Comparison of ENCODE assay signal across 20 cellular contexts in the genomic region with DNA sequence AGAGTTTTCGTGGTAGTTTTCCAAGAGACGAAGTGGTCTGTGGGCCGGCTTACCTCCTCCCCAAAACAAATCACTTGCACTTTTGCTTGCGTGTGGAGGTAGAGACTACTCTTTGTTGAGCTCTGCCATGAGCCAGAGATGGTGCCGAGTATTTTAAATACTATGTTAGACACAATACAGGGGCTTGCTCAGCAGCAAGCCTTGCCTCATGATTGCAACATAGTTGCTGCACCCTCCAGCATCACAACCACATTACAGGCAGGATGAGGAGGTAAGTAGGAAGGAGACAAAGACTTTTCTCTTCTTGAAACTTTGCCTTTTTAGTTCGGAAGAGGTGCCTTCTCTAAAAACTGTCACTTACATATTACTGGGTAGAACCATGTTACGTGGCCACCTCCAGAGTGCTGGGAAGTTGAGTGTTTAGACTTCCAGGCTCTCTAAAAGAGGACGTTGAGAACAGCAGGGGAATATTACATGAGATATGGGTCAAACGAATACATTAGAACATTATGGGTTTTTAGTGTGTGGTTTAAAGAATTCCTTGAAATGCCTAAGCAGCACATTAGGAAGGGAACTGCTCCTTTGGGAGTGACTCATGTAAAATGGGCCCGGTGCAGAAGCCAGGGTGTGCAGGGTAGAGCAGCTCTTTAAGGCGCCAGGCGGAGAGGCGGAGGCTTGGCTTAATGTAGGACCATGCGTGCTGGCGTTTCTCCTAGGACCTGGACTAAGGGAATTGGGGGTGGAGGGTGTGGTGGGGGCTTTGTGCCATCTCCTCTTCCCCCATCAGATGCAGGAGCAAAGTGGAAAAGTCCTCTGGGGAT.
DNase-seq lines count a peak whose midpoint lies in the region; ATAC-seq and TF ChIP-seq lines count a peak whose summit lies in the region.
"Had no signal": no experiment of that assay in that cellular context is flagged by ENCODE, and none has a peak within 500 bp of the region (broad histone marks: within the 10 kb centered on the region; RNA-seq: fewer than 3 reads in every experiment).

No MANE protein-coding gene starts in this region.

- H3K4me1 ChIP-seq in body of pancreas: peaks cover 22% of the 10 kb centered on the region
- peaks cover 16% of the 10 kb centered on the region for H3K4me1 ChIP-seq in left ventricle myocardium inferior
- H3K4me1 ChIP-seq: psoas muscle had no signal

- WGBS in body of pancreas, 2 donors: 86% methylated on average over 15 of the region's 15 CpGs

- H3K4me3 ChIP-seq in body of pancreas: no peak overlapping the region
- H3K4me3 ChIP-seq in left ventricle myocardium inferior: no peak overlapping the region
- no peak overlapping the region for H3K4me3 ChIP-seq in skeletal muscle cell (ENCODE audit: low read depth, low read length)
- H3K4me3 ChIP-seq: psoas muscle had no signal

- H3K27ac ChIP-seq in body of pancreas (peak overlapping the region in 3 of 4 donors; percentile 22 to 46 (median 45)), left ventricle myocardium inferior (replicated peaks) (peak overlapping the region; percentile 28)
- H3K27ac ChIP-seq: psoas muscle had no signal

- H3K36me3 ChIP-seq in body of pancreas (replicated peaks in 1 of 2; ENCODE audit: insufficient read depth in 1 of 2, low read depth in 2 of 2): no peaks in the 10 kb centered on the region
- H3K36me3 ChIP-seq in left ventricle myocardium inferior: no peaks in the 10 kb centered on the region

- TF ChIP-seq CTCF in body of pancreas (IDR thresholded peaks at IDR 0.05): no peak
- no peak for TF ChIP-seq CTCF in left ventricle myocardium inferior (IDR thresholded peaks at IDR 0.05; ENCODE audit: borderline replicate concordance)

- TF ChIP-seq POLR2A in body of pancreas (IDR thresholded peaks at IDR 0.05): no peak

- peak; percentile 57 for DNase-seq in GM03348 (ENCODE audit: low spot score)
- DNase-seq in body of pancreas: no peak
- no peak for DNase-seq in left ventricle myocardium inferior
- peak; percentile 13 for DNase-seq in skeletal muscle cell (ENCODE audit: low read depth)
- DNase-seq in activated CD4-positive, alpha-beta T cell treated with anti-CD3 and anti-CD28 coated beads for 4 hours: no peak
- no peak for DNase-seq in HCEC 1CT
- DNase-seq in NCI-H446 (lab: John Stamatoyannopoulos, UW): no peak
- DNase-seq: activated B cell treated with CpG ODN at 0.5 μM for 24 hours; activated CD8-positive, alpha-beta T cell treated with anti-CD3 and anti-CD28 coated beads, Interleukin-2, amount 10 ng/mL, durations not matched to agents 7 days and 5 days; activated T-cell treated with anti-CD3 and anti-CD28 coated beads, Interleukin-2, amount 50 U/mL, for 72 hours; CD8-positive, alpha-beta T cell; immature natural killer cell; natural killer cell; NCI-H1092 treated with DMSO at 0.1 percent for 48 hours; NCI-H526 treated with DMSO at 0.1 percent for 48 hours; PC-3; psoas muscle; stimulated activated naive CD4-positive, alpha-beta T cell treated with Interleukin-2 at 50 U/mL for 16 hours had no signal

- H3K27me3 ChIP-seq in body of pancreas (no peaks in the 10 kb centered on the region), left ventricle myocardium inferior (ENCODE audit: low read depth) (no peaks in the 10 kb centered on the region)

- peak; percentile 62 for ATAC-seq in body of pancreas
- ATAC-seq in HG02938 (IDR thresholded peaks at IDR 0.05; ENCODE audit: unreplicated experiment): no peak
- ATAC-seq: activated CD8-positive, alpha-beta T cell treated with anti-CD3 and anti-CD28 coated beads, Interleukin-2, amount 10 ng/mL, durations not matched to agents 7 days and 5 days; activated T-cell treated with anti-CD3 and anti-CD28 coated beads, Interleukin-2, amount 50 U/mL, for 72 hours; CD8-positive, alpha-beta T cell; HCT116; natural killer cell; PC-3; psoas muscle had no signal

- intact Hi-C loops in body of pancreas (cut with DNase I): no loop called here
- intact Hi-C loops in left ventricle myocardium inferior (cut with micrococcal nuclease): no loop called here

- H3K9me3 ChIP-seq in body of pancreas (no peaks in the 10 kb centered on the region), left ventricle myocardium inferior (replicated peaks) (no peaks in the 10 kb centered on the region)
- H3K9me3 ChIP-seq: psoas muscle had no signal

Comparison
In these comparisons a context has a peak if more than half of its experiments do, and no peak if none do; other contexts are left out.
1. DNase-seq: peak in GM03348 (single experiment) and skeletal muscle cell (single experiment); none in body of pancreas (0 of 4), left ventricle myocardium inferior (single experiment), activated CD4-positive, alpha-beta T cell treated with anti-CD3 and anti-CD28 coated beads for 4 hours (0 of 2), HCEC 1CT (single experiment) and NCI-H446 (0 of 2).